In the genomic region with DNA sequence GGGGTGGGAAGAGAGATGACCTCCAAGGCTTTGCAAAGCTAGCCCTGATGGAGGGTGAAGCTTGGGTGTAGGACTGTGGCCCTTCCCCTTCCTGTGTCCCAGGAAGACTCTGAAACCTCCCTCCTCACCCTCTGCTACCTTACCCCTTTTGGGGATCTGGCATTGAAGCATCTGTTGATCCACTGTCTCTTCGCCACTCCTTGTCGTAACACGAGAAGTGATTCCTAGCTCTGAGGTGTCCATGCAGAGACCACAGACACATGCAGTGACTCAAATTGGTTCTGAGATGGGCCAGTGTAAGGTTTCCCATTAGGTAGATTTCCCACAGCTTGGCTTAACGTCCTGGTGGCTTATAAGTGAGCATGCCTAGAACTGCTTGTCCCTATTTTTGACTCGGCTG, we compare ENCODE assay signal across 10 cellular contexts.
A peak's percentile ranks its signal among the peaks of the same experiment; 100 is the strongest.
DNase-seq lines count a peak whose midpoint lies in the region; ATAC-seq and TF ChIP-seq lines count a peak whose summit lies in the region.
"Had no signal": no experiment of that assay in that cellular context is flagged by ENCODE, and none has a peak within 500 bp of the region (broad histone marks: within the 10 kb centered on the region; RNA-seq: fewer than 3 reads in every experiment).

No MANE protein-coding gene starts in this region.

- DNase-seq in heart right ventricle (no peak), Right ventricle myocardium inferior (ENCODE audit: missing footprints) (no peak), vagina (ENCODE audit: extremely low spot score in 2 of 2) (no peak), SW480 (ENCODE audit: low spot score) (no peak), NCI-H2081 treated with DMSO at 0.1 percent for 48 hours (lab: John Stamatoyannopoulos, UW) (no peak), HAP-1 (ENCODE audit: low spot score in 2 of 2) (no peak)
- DNase-seq in effector memory CD8-positive, alpha-beta T cell = no peak
- DNase-seq: NCI-H2029 had no signal

- in situ Hi-C loops in HAP-1 (cut with MboI; ENCODE audit: low sequenced_read_pairs) = no loop called here

- TF ChIP-seq CTCF in heart right ventricle (IDR thresholded peaks at IDR 0.05) (no peak), neutrophil (IDR thresholded peaks at IDR 0.05) (no peak), vagina (IDR thresholded peaks at IDR 0.05) (no peak)

- ATAC-seq in heart right ventricle = peak in 4 of 8 donors; percentile 0 to 29 (median 7)
- no peak for ATAC-seq in Right ventricle myocardium inferior
- no peak for ATAC-seq in effector memory CD8-positive, alpha-beta T cell (replicated peaks)

- no peaks in the 10 kb centered on the region for H3K27me3 ChIP-seq in heart right ventricle
- H3K27me3 ChIP-seq in neutrophil = no peaks in the 10 kb centered on the region
- H3K27me3 ChIP-seq in vagina = no peaks in the 10 kb centered on the region
- H3K27me3 ChIP-seq in HAP-1 (ENCODE audit: low read depth) = peaks cover 21% of the 10 kb centered on the region; the same call in 1 of the 2 replicates

- H3K27ac ChIP-seq in heart right ventricle (peak overlapping the region; percentile 87 to 100 (median 97)), neutrophil (peak overlapping the region; percentile 81), vagina (peak overlapping the region; percentile 95)

- H3K4me1 ChIP-seq in heart right ventricle (peaks cover 81 to 99% (median 95%) of the 10 kb centered on the region in 9 donors), neutrophil (ENCODE audit: control insufficient read depth in 1 of 2, insufficient read depth in 1 of 2, low read depth in 1 of 2, low read length in 1 of 2) (peaks cover 41 to 51% of the 10 kb centered on the region in 2 experiments), vagina (peaks cover 99% of the 10 kb centered on the region), HAP-1 (peaks cover 4% of the 10 kb centered on the region)

- TF ChIP-seq POLR2A in vagina (IDR thresholded peaks at IDR 0.05) = no peak

- WGBS in heart right ventricle, 2 donors = 44 to 62% methylated on average over 5 of the region's 5 CpGs

- H3K4me3 ChIP-seq in heart right ventricle (peak overlapping the region in 8 of 10 donors; percentile 1 to 47 (median 30)), neutrophil (ENCODE audit: low read depth in 1 of 2, low read length in 1 of 2) (no peak overlapping the region), vagina (peak overlapping the region in 1 of 2 donors; percentile 31), HAP-1 (no peak overlapping the region)

- no peaks in the 10 kb centered on the region for H3K9me3 Mint-ChIP-seq in effector memory CD8-positive, alpha-beta T cell
- H3K9me3 Mint-ChIP-seq: WTC11 had no signal

- peaks cover 55 to 70% of the 10 kb centered on the region in 2 donors for H3K4me1 Mint-ChIP-seq in effector memory CD8-positive, alpha-beta T cell (ENCODE audit: low read depth in 2 of 2)

- H3K36me3 ChIP-seq in heart right ventricle = peaks cover 0 to 21% (median 7%) of the 10 kb centered on the region in 9 donors
- H3K36me3 ChIP-seq in neutrophil = no peaks in the 10 kb centered on the region
- H3K36me3 ChIP-seq in vagina = peaks cover 0 to 31% of the 10 kb centered on the region in 2 donors
- no peaks in the 10 kb centered on the region for H3K36me3 ChIP-seq in HAP-1 (replicated peaks)

- H3K9me3 ChIP-seq in heart right ventricle = no peaks in the 10 kb centered on the region
- no peaks in the 10 kb centered on the region for H3K9me3 ChIP-seq in neutrophil
- H3K9me3 ChIP-seq in vagina = no peaks in the 10 kb centered on the region
- no peaks in the 10 kb centered on the region for H3K9me3 ChIP-seq in HAP-1

- intact Hi-C loops in heart right ventricle (cut with DNase I) = loop anchor here in 4 of 10 donors (2.0 to 5.0 kb wide), 3 partner anchors 50 to 104 kb away; a partner anchor contains a TSS
- intact Hi-C loops in Right ventricle myocardium inferior (cut with DNase I) = loop anchor here (1.0 to 5.0 kb wide), 2 partner anchors 49 to 102 kb away; a partner anchor contains a TSS
- intact Hi-C loops in vagina (cut with DNase I) = loop anchor here (5.0 to 10.0 kb wide), 2 partner anchors 36 to 94 kb away; no protein-coding TSS in a partner anchor

- H3K27ac Mint-ChIP-seq in effector memory CD8-positive, alpha-beta T cell = peak overlapping the region; percentile 91 to 93

- peak overlapping the region; percentile 64 to 67 for H3K4me3 Mint-ChIP-seq in effector memory CD8-positive, alpha-beta T cell
- H3K4me3 Mint-ChIP-seq: WTC11 had no signal

- H3K36me3 Mint-ChIP-seq in effector memory CD8-positive, alpha-beta T cell (ENCODE audit: insufficient read depth) = peaks cover 29% of the 10 kb centered on the region
- H3K36me3 Mint-ChIP-seq: WTC11 had no signal

- no peaks in the 10 kb centered on the region for H3K27me3 Mint-ChIP-seq in effector memory CD8-positive, alpha-beta T cell

Comparison
In these comparisons a context has a peak if more than half of its experiments do, and no peak if none do; other contexts are left out.
1. H3K4me3 ChIP-seq: peak in heart right ventricle (8 of 10); none in neutrophil (0 of 2) and HAP-1 (single experiment).
2. Peak in every context shown above with its lines, with median percentiles within 50 percentile points of each other: H3K27ac ChIP-seq.